Comparison of ENCODE assay signal across 8 cellular contexts in genomic region chr12:27534060-27534764, GRCh38. TPM values are rescaled to one million over a fixed set of nuclear protein-coding genes. Genes with fewer than 3 reads are reported as not detected.
DNase-seq lines count a peak whose midpoint lies in the region; ATAC-seq, FAIRE-seq and TF ChIP-seq lines count a peak whose summit lies in the region.

No MANE protein-coding gene starts in this region.

- H3K4me2 ChIP-seq in keratinocyte (ENCODE audit: control insufficient read depth, extremely low read depth, insufficient read depth, low read depth, low read length), result no peak overlapping the region

- dilution Hi-C loops in keratinocyte (cut with MboI; ENCODE audit: extremely low pct_ligation_motif_present, low sequenced_read_pairs), result no loop called here

- peaks cover 99% of the 10 kb centered on the region for H3K79me2 ChIP-seq in keratinocyte (ENCODE audit: control insufficient read depth, insufficient read depth, low read length)

- FAIRE-seq in GM12891 (lab: Jason Lieb, UNC), result peak; percentile 66
- peak; percentile 9 for FAIRE-seq in keratinocyte (lab: Jason Lieb, UNC)
- no peak for FAIRE-seq in H54 (lab: Jason Lieb, UNC)

- TF ChIP-seq POLR2A in GM12891 (IDR thresholded peaks at IDR 0.05; ENCODE audit: low read depth, low read length) (no peak), H54 (IDR thresholded peaks at IDR 0.05; ENCODE audit: low read depth, low read length) (no peak)

- peaks cover 2% of the 10 kb centered on the region for H4K20me1 ChIP-seq in keratinocyte (ENCODE audit: control insufficient read depth, extremely low read depth, insufficient read depth, low read length)

- H3K27me3 ChIP-seq in keratinocyte (ENCODE audit: control insufficient read depth, extremely low read depth, insufficient read depth, low read length), result no peaks in the 10 kb centered on the region

- no peak for TF ChIP-seq CTCF in keratinocyte (optimal IDR thresholded peaks at IDR 0.05 in 1 of 3, IDR thresholded peaks at IDR 0.05 in 1 of 3, conservative IDR thresholded peaks at IDR 0.05 in 1 of 3; ENCODE audit: extremely low read depth in 1 of 3, insufficient read depth in 2 of 3, low read length in 3 of 3)

- peaks cover 18% of the 10 kb centered on the region for H3K4me1 ChIP-seq in keratinocyte (ENCODE audit: control insufficient read depth, extremely low read depth, insufficient read depth, low read length)

- H3K4me3 ChIP-seq in keratinocyte (ENCODE audit: control insufficient read depth in 2 of 3, extremely low read depth in 1 of 3, insufficient read depth in 2 of 3, low read depth in 1 of 3, low read length in 3 of 3), result no peak overlapping the region

- H3K9me3 ChIP-seq in keratinocyte (ENCODE audit: control insufficient read depth, low read depth, low read length), result no peaks in the 10 kb centered on the region

- no peak overlapping the region for H3K9ac ChIP-seq in keratinocyte (ENCODE audit: control insufficient read depth, extremely low read depth, insufficient read depth, low read length)

- DNase-seq in GM12891 (ENCODE audit: insufficient read length, low spot score), result no peak
- DNase-seq in LHCN-M2 (ENCODE audit: low read depth), result peak; percentile 62
- DNase-seq in keratinocyte (ENCODE audit: low read depth, low spot score), result no peak
- no peak for DNase-seq in NCI-H82 (lab: John Stamatoyannopoulos, UW)
- no peak for DNase-seq in H54 (ENCODE audit: insufficient read length, low spot score)
- DNase-seq in Kasumi-1 (lab: John Stamatoyannopoulos, UW), result no peak

- peaks cover 0 to 2% of the 10 kb centered on the region in 2 experiments for H3K36me3 ChIP-seq in keratinocyte (ENCODE audit: control insufficient read depth in 2 of 2, extremely low read depth in 1 of 2, insufficient read depth in 2 of 2, low read length in 2 of 2)

- H2AFZ ChIP-seq in keratinocyte (ENCODE audit: control insufficient read depth, low read length), result no peak overlapping the region

- H3K9me1 ChIP-seq in keratinocyte (ENCODE audit: control insufficient read depth, extremely low read depth, insufficient read depth, low read length), result peaks cover 3% of the 10 kb centered on the region

- ATAC-seq in GM21423 (IDR thresholded peaks at IDR 0.05; ENCODE audit: unreplicated experiment), result peak; percentile 67
- ATAC-seq in HG03520 (IDR thresholded peaks at IDR 0.05; ENCODE audit: unreplicated experiment), result no peak

- H3K27ac ChIP-seq in keratinocyte (ENCODE audit: control insufficient read depth, insufficient read depth, low read length), result no peak overlapping the region

TF ChIP-seq in GM12891, 5 proteins besides CTCF, POLR2A, EP300 and RAD21:
- TF ChIP-seq PAX5 (IDR thresholded peaks at IDR 0.05; ENCODE audit: insufficient read depth, low read length, severe bottlenecking) (peak; percentile 10), TAF1 (IDR thresholded peaks at IDR 0.05; ENCODE audit: low read depth, low read length) (no peak), SPI1 (IDR thresholded peaks at IDR 0.05; ENCODE audit: low read depth, low read length) (0 out of 2 replicates have a peak, but pooled peaks have one; percentile 0)

RNA-seq across cellular contexts. Expression of gene PPFIBP1, which starts 10.2 kb away (rescaled TPM):
- polyA plus RNA-seq in GM12891 (2012; ENCODE audit: low read depth, missing spikeins), result 12.5 TPM
- total RNA-seq in LHCN-M2 (2014; rRNA removed), result 102 and 121 TPM in 2 replicates
- 49.8 TPM for polyA plus RNA-seq in LHCN-M2 (2012)
- 53.6 to 83.5 TPM (median 62.0 TPM) in 3 replicates for polyA plus RNA-seq in keratinocyte
- 74.9 TPM for polyA plus RNA-seq in keratinocyte (2011; ENCODE audit: low read depth)
- 32.0 and 75.4 TPM in 2 replicates for polyA plus RNA-seq in keratinocyte (2011; cell fraction: cytosol; rRNA removed)
- polyA plus RNA-seq in keratinocyte (2011; cell fraction: nucleus; rRNA removed), result 101 and 133 TPM in 2 replicates
- 25.4 and 60.2 TPM in 2 replicates for polyA plus RNA-seq in keratinocyte (2012; ENCODE audit: low replicate concordance)
- 48.5 to 186 TPM (median 78.5 TPM) in 3 replicates for polyA minus RNA-seq in keratinocyte
- polyA minus RNA-seq in keratinocyte (2011; cell fraction: cytosol; rRNA and poly(A)+ RNA removed), result 37.2 TPM
- 116 and 242 TPM in 2 replicates for polyA minus RNA-seq in keratinocyte (2011; cell fraction: nucleus; rRNA and poly(A)+ RNA removed)
